ENCODE assay signal across 8 cellular contexts in genomic region chr17:60641810-60642220, GRCh38. TPM values are rescaled to one million over a fixed set of nuclear protein-coding genes. Genes with fewer than 3 reads are reported as not detected.
DNase-seq lines count a peak whose midpoint lies in the region; ATAC-seq, FAIRE-seq and TF ChIP-seq lines count a peak whose summit lies in the region.

No MANE protein-coding gene starts in this region.

- H3K79me2 ChIP-seq in DND-41 (ENCODE audit: insufficient read depth, low read length) (peaks cover 54% of the 10 kb centered on the region), osteoblast (ENCODE audit: insufficient read depth, low read length) (peaks cover 51% of the 10 kb centered on the region)

- H3K36me3 ChIP-seq in DND-41 (ENCODE audit: insufficient read depth, low read length) (peaks cover 26% of the 10 kb centered on the region), osteoblast (ENCODE audit: insufficient read depth, low read length) (peaks cover 8% of the 10 kb centered on the region)

- H3K4me2 ChIP-seq in DND-41 (ENCODE audit: insufficient read depth, low read length) (no peak overlapping the region), osteoblast (ENCODE audit: insufficient read depth, low read length) (no peak overlapping the region)

- peaks cover 38% of the 10 kb centered on the region for H4K20me1 ChIP-seq in DND-41 (ENCODE audit: insufficient read depth, low read length)
- peaks cover 17% of the 10 kb centered on the region for H4K20me1 ChIP-seq in osteoblast (ENCODE audit: insufficient read depth, low read length)

- H3K4me3 ChIP-seq in DND-41 (ENCODE audit: low read depth in 1 of 2, low read length in 2 of 2) (no peak overlapping the region), osteoblast (ENCODE audit: insufficient read depth, low read length) (no peak overlapping the region)

- H3K4me1 Mint-ChIP-seq in activated T-cell treated with anti-CD3 and anti-CD28 coated beads, Interleukin-2, amount 50 U/mL, for 72 hours (ENCODE audit: low read depth) = peaks cover 17% of the 10 kb centered on the region

- no peaks in the 10 kb centered on the region for H3K36me3 Mint-ChIP-seq in activated T-cell treated with anti-CD3 and anti-CD28 coated beads, Interleukin-2, amount 50 U/mL, for 72 hours (ENCODE audit: insufficient read depth in 2 of 2)

- H3K4me1 ChIP-seq in DND-41 (ENCODE audit: insufficient read depth, low read length) = no peaks in the 10 kb centered on the region
- H3K4me1 ChIP-seq in osteoblast (ENCODE audit: insufficient read depth, low read length) = peaks cover 5% of the 10 kb centered on the region

- H3K4me3 Mint-ChIP-seq in activated T-cell treated with anti-CD3 and anti-CD28 coated beads, Interleukin-2, amount 50 U/mL, for 72 hours = no peak overlapping the region

- H3K9me3 ChIP-seq in DND-41 (ENCODE audit: insufficient read depth, low read length, severe bottlenecking) (no peaks in the 10 kb centered on the region), osteoblast (ENCODE audit: low read depth, low read length) (no peaks in the 10 kb centered on the region)

- H3K9ac ChIP-seq in DND-41 (ENCODE audit: low read depth, low read length) = no peak overlapping the region

- TF ChIP-seq CTCF in DND-41 (IDR thresholded peaks at IDR 0.05; ENCODE audit: borderline replicate concordance, extremely low read depth, low read length, poor library complexity, severe bottlenecking) = peak; percentile 72
- peak; percentile 65 for TF ChIP-seq CTCF in osteoblast (IDR thresholded peaks at IDR 0.05; ENCODE audit: extremely low read depth, low read depth, low read length)

- DNase-seq in DND-41 (peak; percentile 68), HuH-7.5 (ENCODE audit: low spot score) (peak; percentile 97), NOMO-1 treated with DMSO at 0.1 percent for 48 hours (lab: John Stamatoyannopoulos, UW; ENCODE audit: unreplicated experiment) (peak; percentile 59), frontal cortex (ENCODE audit: low spot score in 2 of 2) (peak; percentile 46 to 51), osteoblast (ENCODE audit: insufficient read length, low spot score, missing footprints) (peak; percentile 85)
- DNase-seq in activated T-cell treated with anti-CD3 and anti-CD28 coated beads, Interleukin-2, amount 50 U/mL, for 72 hours = peak; percentile 62 to 63

- H3K27ac Mint-ChIP-seq in activated T-cell treated with anti-CD3 and anti-CD28 coated beads, Interleukin-2, amount 50 U/mL, for 72 hours = no peak overlapping the region

- H3K27me3 ChIP-seq in DND-41 (ENCODE audit: insufficient read depth, low read length, poor library complexity) (no peaks in the 10 kb centered on the region), osteoblast (ENCODE audit: insufficient read depth, low read length) (no peaks in the 10 kb centered on the region)

- H2AFZ ChIP-seq in DND-41 (ENCODE audit: low read depth, low read length) = no peak overlapping the region
- no peak overlapping the region for H2AFZ ChIP-seq in osteoblast (ENCODE audit: low read length)

- H3K27me3 Mint-ChIP-seq in activated T-cell treated with anti-CD3 and anti-CD28 coated beads, Interleukin-2, amount 50 U/mL, for 72 hours (ENCODE audit: low read depth) = no peaks in the 10 kb centered on the region

- H3K27ac ChIP-seq in DND-41 (ENCODE audit: low read length) (no peak overlapping the region), osteoblast (ENCODE audit: low read depth, low read length) (peak overlapping the region; percentile 24)

- no peak for FAIRE-seq in frontal cortex (lab: Jason Lieb, UNC)

- H3K9me3 Mint-ChIP-seq in activated T-cell treated with anti-CD3 and anti-CD28 coated beads, Interleukin-2, amount 50 U/mL, for 72 hours = no peaks in the 10 kb centered on the region

- ATAC-seq in DND-41 (ENCODE audit: insufficient read depth, low read depth) (peak; percentile 77), HG02610 (IDR thresholded peaks at IDR 0.05; ENCODE audit: unreplicated experiment) (no peak), GM19395 (IDR thresholded peaks at IDR 0.05; ENCODE audit: unreplicated experiment) (no peak)
- ATAC-seq in activated T-cell treated with anti-CD3 and anti-CD28 coated beads, Interleukin-2, amount 50 U/mL, for 72 hours (replicated peaks in 1 of 2) = peak; percentile 69 to 71

RNA-seq across cellular contexts. Expression of gene BCAS3, which starts 35.8 kb away (rescaled TPM):
- 10 to 100 TPM; 28.0 to 33.4 TPM for total RNA-seq in activated T-cell treated with anti-CD3 and anti-CD28 coated beads, Interleukin-2, amount 50 U/mL, for 72 hours
- 40.8 TPM for total RNA-seq in frontal cortex
- 31.5 and 32.7 TPM in 2 replicates for total RNA-seq in osteoblast

RNA-seq across cellular contexts. Expression of gene PPM1D, which starts 41.8 kb away (rescaled TPM):
- total RNA-seq in activated T-cell treated with anti-CD3 and anti-CD28 coated beads, Interleukin-2, amount 50 U/mL, for 72 hours = 10 to 100 TPM; 13.1 to 20.0 TPM
- 13.0 TPM for total RNA-seq in frontal cortex
- 14.7 and 15.6 TPM in 2 replicates for total RNA-seq in osteoblast

Comparison
In these comparisons a context has a peak if more than half of its experiments do, and no peak if none do; other contexts are left out.
1. ATAC-seq: peak in DND-41 (single experiment) and activated T-cell treated with anti-CD3 and anti-CD28 coated beads, Interleukin-2, amount 50 U/mL, for 72 hours (2 of 2); none in HG02610 (single experiment) and GM19395 (single experiment).
2. Peak in every context shown above with its lines, with median percentiles within 50 percentile points of each other: DNase-seq.